Comparison of ENCODE assay signal across 11 cellular contexts in genomic region chr18:13616041-13616440, GRCh38.
A peak's percentile ranks its signal among the peaks of the same experiment; 100 is the strongest.
DNase-seq lines count a peak whose midpoint lies in the region; ATAC-seq and TF ChIP-seq lines count a peak whose summit lies in the region.
"Had no signal": no experiment of that assay in that cellular context is flagged by ENCODE, and none has a peak within 500 bp of the region (broad histone marks: within the 10 kb centered on the region; RNA-seq: fewer than 3 reads in every experiment).

No MANE protein-coding gene starts in this region.

- H3K27me3 ChIP-seq in lung (ENCODE audit: control insufficient read depth, insufficient read depth), result no peaks in the 10 kb centered on the region
- no peaks in the 10 kb centered on the region for H3K27me3 ChIP-seq in body of pancreas

- H3K27me3 Mint-ChIP-seq in stimulated activated naive CD8-positive, alpha-beta T cell treated with anti-CD3 and anti-CD28 coated beads, Interleukin-15, Interleukin-2, amounts not matched to agents 100 ng/mL and 50 ng/mL, for 24 hours, result no peaks in the 10 kb centered on the region
- no peaks in the 10 kb centered on the region for H3K27me3 Mint-ChIP-seq in activated CD4-positive, alpha-beta memory T cell treated with anti-CD3 and anti-CD28 coated beads, Interleukin-2, amount 10 ng/mL, durations not matched to agents 7 days and 5 days
- peaks cover 41% of the 10 kb centered on the region for H3K27me3 Mint-ChIP-seq in MCF 10A (ENCODE audit: insufficient read depth, unreplicated experiment)

- H3K4me3 ChIP-seq in lung (no peak overlapping the region), body of pancreas (no peak overlapping the region)
- H3K4me3 ChIP-seq: MG63 had no signal

- peaks cover 0 to 2% of the 10 kb centered on the region in 2 donors for H3K9me3 ChIP-seq in lung (ENCODE audit: control insufficient read depth in 2 of 2, insufficient read depth in 1 of 2, low read length in 1 of 2)
- no peaks in the 10 kb centered on the region for H3K9me3 ChIP-seq in body of pancreas
- H3K9me3 ChIP-seq: MG63 had no signal

- no peaks in the 10 kb centered on the region for H3K9me3 Mint-ChIP-seq in stimulated activated naive CD8-positive, alpha-beta T cell treated with anti-CD3 and anti-CD28 coated beads, Interleukin-15, Interleukin-2, amounts not matched to agents 100 ng/mL and 50 ng/mL, for 24 hours
- H3K9me3 Mint-ChIP-seq in activated CD4-positive, alpha-beta memory T cell treated with anti-CD3 and anti-CD28 coated beads, Interleukin-2, amount 10 ng/mL, durations not matched to agents 7 days and 5 days, result no peaks in the 10 kb centered on the region
- no peaks in the 10 kb centered on the region for H3K9me3 Mint-ChIP-seq in MCF 10A (ENCODE audit: unreplicated experiment)

- ATAC-seq in stimulated activated naive CD8-positive, alpha-beta T cell treated with anti-CD3 and anti-CD28 coated beads, Interleukin-15, Interleukin-2, amounts not matched to agents 100 U/mL and 50 U/mL, for 24 hours, result no peak
- no peak for ATAC-seq in lung (ENCODE audit: insufficient read depth, low FRiP score)
- no peak for ATAC-seq in body of pancreas
- no peak for ATAC-seq in GM21526 (IDR thresholded peaks at IDR 0.05; ENCODE audit: low FRiP score, unreplicated experiment)

- TF ChIP-seq CTCF in lung (IDR thresholded peaks at IDR 0.05; ENCODE audit: control extremely low read depth, extremely low read depth) (no peak), body of pancreas (IDR thresholded peaks at IDR 0.05) (no peak), MCF 10A (IDR thresholded peaks at IDR 0.05; ENCODE audit: unreplicated experiment) (no peak)

- in situ Hi-C loops in G401 (cut with HindIII; ENCODE audit: low sequenced_read_pairs), result no loop called here

- peak overlapping the region; percentile 95 for H3K27ac Mint-ChIP-seq in stimulated activated naive CD8-positive, alpha-beta T cell treated with anti-CD3 and anti-CD28 coated beads, Interleukin-15, Interleukin-2, amounts not matched to agents 100 ng/mL and 50 ng/mL, for 24 hours
- peak overlapping the region; percentile 96 for H3K27ac Mint-ChIP-seq in activated CD4-positive, alpha-beta memory T cell treated with anti-CD3 and anti-CD28 coated beads, Interleukin-2, amount 10 ng/mL, durations not matched to agents 7 days and 5 days
- no peak overlapping the region for H3K27ac Mint-ChIP-seq in MCF 10A (ENCODE audit: low read depth, unreplicated experiment)

- WGBS in lung, 2 donors, result 78 to 83% methylated on average over 5 of the region's 5 CpGs
- 57 to 61% methylated on average over 5 of the region's 5 CpGs for WGBS in body of pancreas, 2 donors

- intact Hi-C loops in body of pancreas (cut with DNase I) (no loop called here), MCF 10A (cut with micrococcal nuclease) (loop anchor here (10.0 kb wide), 1 partner anchor 401 kb away; the partner anchor contains the start of gene LDLRAD4)

- H3K4me3 Mint-ChIP-seq in stimulated activated naive CD8-positive, alpha-beta T cell treated with anti-CD3 and anti-CD28 coated beads, Interleukin-15, Interleukin-2, amounts not matched to agents 100 ng/mL and 50 ng/mL, for 24 hours, result peak overlapping the region; percentile 89
- H3K4me3 Mint-ChIP-seq in activated CD4-positive, alpha-beta memory T cell treated with anti-CD3 and anti-CD28 coated beads, Interleukin-2, amount 10 ng/mL, durations not matched to agents 7 days and 5 days, result peak overlapping the region; percentile 66
- H3K4me3 Mint-ChIP-seq in MCF 10A (ENCODE audit: unreplicated experiment), result no peak overlapping the region

- H3K36me3 ChIP-seq in lung (ENCODE audit: control insufficient read depth in 2 of 2, insufficient read depth in 2 of 2, low read length in 2 of 2), result no peaks in the 10 kb centered on the region
- no peaks in the 10 kb centered on the region for H3K36me3 ChIP-seq in body of pancreas (replicated peaks in 1 of 2; ENCODE audit: insufficient read depth in 1 of 2, low read depth in 2 of 2)
- H3K36me3 ChIP-seq: MG63 had no signal

- TF ChIP-seq POLR2A in body of pancreas (IDR thresholded peaks at IDR 0.05), result no peak

- H3K27ac ChIP-seq in lung (ENCODE audit: low read depth in 1 of 2, low read length in 1 of 2) (peak overlapping the region in 1 of 2 donors; percentile 7), body of pancreas (no peak overlapping the region)

- no peak for DNase-seq in stimulated activated naive CD8-positive, alpha-beta T cell treated with anti-CD3 and anti-CD28 coated beads, Interleukin-15, Interleukin-2, amounts not matched to agents 100 U/mL and 50 U/mL, for 24 hours
- DNase-seq in activated CD4-positive, alpha-beta memory T cell treated with anti-CD3 and anti-CD28 coated beads, Interleukin-2, amount 10 ng/mL, durations not matched to agents 7 days and 5 days, result no peak
- peak; percentile 11 for DNase-seq in lung (ENCODE audit: low spot score)
- DNase-seq in G401 (ENCODE audit: low spot score), result no peak
- DNase-seq in body of pancreas, result no peak
- no peak for DNase-seq in MCF 10A (ENCODE audit: unreplicated experiment)
- DNase-seq: glutamatergic neuron, MG63, OCI-M1 had no signal

- H3K4me1 ChIP-seq in lung (ENCODE audit: control insufficient read depth in 2 of 2, insufficient read depth in 2 of 2, low read length in 2 of 2) (peaks cover 7 to 10% of the 10 kb centered on the region in 2 donors), body of pancreas (peaks cover 11% of the 10 kb centered on the region)

- no TSS peak for BruUV-seq in MCF 10A (replicated peaks; lab: Mats Ljungman, UMichigan)

- POLR2A ChIA-PET in activated CD4-positive, alpha-beta memory T cell treated with anti-CD3 and anti-CD28 coated beads, Interleukin-2, amount 10 ng/mL, durations not matched to agents 7 days and 5 days (lab: Charles Lee), result interaction anchor here (1.1 to 4.9 kb wide), 3 partner anchors 36 to 111 kb away, joined by 4 to 76 read pairs (median 6); partner anchors contain the start of genes FAM210A and RNMT
- POLR2A ChIA-PET in MCF 10A (lab: Yijun Ruan, JAX), result no interaction called here

- H3K4me1 Mint-ChIP-seq in stimulated activated naive CD8-positive, alpha-beta T cell treated with anti-CD3 and anti-CD28 coated beads, Interleukin-15, Interleukin-2, amounts not matched to agents 100 ng/mL and 50 ng/mL, for 24 hours (ENCODE audit: low read depth), result peaks cover 77% of the 10 kb centered on the region
- H3K4me1 Mint-ChIP-seq in activated CD4-positive, alpha-beta memory T cell treated with anti-CD3 and anti-CD28 coated beads, Interleukin-2, amount 10 ng/mL, durations not matched to agents 7 days and 5 days, result peaks cover 73% of the 10 kb centered on the region
- peaks cover 6% of the 10 kb centered on the region for H3K4me1 Mint-ChIP-seq in MCF 10A (ENCODE audit: insufficient read depth, unreplicated experiment)

- CTCF ChIA-PET in activated CD4-positive, alpha-beta memory T cell treated with anti-CD3 and anti-CD28 coated beads, Interleukin-2, amount 10 ng/mL, durations not matched to agents 7 days and 5 days (lab: Charles Lee), result no interaction called here
- CTCF ChIA-PET in MCF 10A (lab: Yijun Ruan, JAX), result interaction anchor here (1.2 kb wide), 1 partner anchor 33 kb away, joined by 3 read pairs; no protein-coding TSS in a partner anchor

- no peaks in the 10 kb centered on the region for H3K36me3 Mint-ChIP-seq in stimulated activated naive CD8-positive, alpha-beta T cell treated with anti-CD3 and anti-CD28 coated beads, Interleukin-15, Interleukin-2, amounts not matched to agents 100 ng/mL and 50 ng/mL, for 24 hours (ENCODE audit: low read depth)
- peaks cover 4% of the 10 kb centered on the region for H3K36me3 Mint-ChIP-seq in activated CD4-positive, alpha-beta memory T cell treated with anti-CD3 and anti-CD28 coated beads, Interleukin-2, amount 10 ng/mL, durations not matched to agents 7 days and 5 days (ENCODE audit: low read depth)
- H3K36me3 Mint-ChIP-seq in MCF 10A (ENCODE audit: insufficient read depth, unreplicated experiment), result no peaks in the 10 kb centered on the region
